8 cellular contexts compared by ENCODE assay signal in the genomic region with DNA sequence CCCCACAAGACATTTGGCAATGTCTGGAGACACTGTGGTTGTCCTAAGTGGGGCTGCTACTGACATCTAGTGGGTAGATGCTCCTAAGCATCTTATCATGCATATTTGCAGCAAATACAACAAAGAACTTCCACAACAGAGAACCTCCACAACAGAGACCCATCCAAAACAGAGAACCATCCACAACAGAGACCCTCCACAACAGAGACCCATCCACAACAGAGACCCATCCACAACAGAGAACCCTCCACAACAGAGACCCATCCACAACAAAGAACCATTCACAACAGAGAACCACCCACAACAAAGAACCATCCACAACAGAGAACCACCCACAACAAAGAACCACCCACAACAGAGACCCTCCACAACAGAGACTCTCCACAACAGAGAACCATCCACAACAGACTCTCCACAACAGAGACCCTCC. TPM values are rescaled to one million over a fixed set of nuclear protein-coding genes. Genes with fewer than 3 reads are reported as not detected.
DNase-seq lines count a peak whose midpoint lies in the region; ATAC-seq, FAIRE-seq and TF ChIP-seq lines count a peak whose summit lies in the region.

No MANE protein-coding gene starts in this region.

- intact Hi-C loops in GM12878 (cut with micrococcal nuclease; ENCODE audit: unreplicated experiment), result loop anchor here (1.0 kb wide), 2 partner anchors 40 to 123 kb away; a partner anchor contains a TSS

- H3K9ac ChIP-seq in OCI-LY3 (ENCODE audit: low read length) (no peak overlapping the region), GM12878 (ENCODE audit: control insufficient read depth, insufficient read depth, low read length) (no peak overlapping the region)

- POLR2A ChIA-PET in GM12878 (lab: Charles Lee), result interaction anchor here (1.2 to 1.7 kb wide), 2 partner anchors 22 to 120 kb away, joined by 3 to 5 read pairs; no protein-coding TSS in a partner anchor

- H3K27me3 ChIP-seq in OCI-LY3 (ENCODE audit: low read depth, low read length), result no peaks in the 10 kb centered on the region
- H3K27me3 ChIP-seq in GM12878 (replicated peaks in 1 of 2; ENCODE audit: control insufficient read depth in 2 of 2, insufficient read depth in 2 of 2, low read length in 1 of 2), result no peaks in the 10 kb centered on the region

- no peak for FAIRE-seq in GM12878 (lab: Jason Lieb, UNC)

- RAD21 ChIA-PET in GM12878 (lab: Charles Lee; ENCODE audit: unreplicated experiment), result interaction anchor here (1.2 kb wide), 1 partner anchor 32 kb away, joined by 4 read pairs; no protein-coding TSS in a partner anchor

- ATAC-seq in GM12878 (peak; percentile 91), HG03045 (IDR thresholded peaks at IDR 0.05; ENCODE audit: unreplicated experiment) (no peak), HG03442 (IDR thresholded peaks at IDR 0.05; ENCODE audit: unreplicated experiment) (no peak)

- H3K27ac ChIP-seq in OCI-LY3 (ENCODE audit: low read length), result no peak overlapping the region
- no peak overlapping the region for H3K27ac ChIP-seq in GM12878 (ENCODE audit: control insufficient read depth, insufficient read depth)

- no TSS peak for BruUV-seq in GM12878 (replicated peaks; lab: Mats Ljungman, UMichigan)

- no peaks in the 10 kb centered on the region for H3K79me2 ChIP-seq in OCI-LY3 (ENCODE audit: low read length)
- H3K79me2 ChIP-seq in GM12878 (ENCODE audit: control insufficient read depth, insufficient read depth, low read length), result no peaks in the 10 kb centered on the region

- TF ChIP-seq POLR2A in GM12878 (IDR thresholded peaks at IDR 0.05; ENCODE audit: low read depth, low read length), result no peak

- TF ChIP-seq EP300 in GM12878 (IDR thresholded peaks at IDR 0.05; ENCODE audit: borderline replicate concordance in 1 of 2, control insufficient read depth in 1 of 2, low read depth in 2 of 2, low read length in 2 of 2), result no peak

- H3K4me2 ChIP-seq in OCI-LY3 (ENCODE audit: low read length) (no peak overlapping the region), GM12878 (ENCODE audit: control insufficient read depth, insufficient read depth) (no peak overlapping the region)

- H3K36me3 ChIP-seq in OCI-LY3 (replicated peaks; ENCODE audit: low read depth, low read length), result peaks cover 3% of the 10 kb centered on the region
- H3K36me3 ChIP-seq in GM12878 (ENCODE audit: control insufficient read depth in 2 of 2, insufficient read depth in 2 of 2, low read length in 1 of 2), result peaks cover 20% of the 10 kb centered on the region in 2 experiments; a peak in 3 of 4 replicates

- H2AFZ ChIP-seq in OCI-LY3 (ENCODE audit: low read depth, low read length) (no peak overlapping the region), GM12878 (ENCODE audit: control insufficient read depth, low read depth, low read length) (no peak overlapping the region)

- H3K4me1 ChIP-seq in OCI-LY3 (ENCODE audit: low read length), result peaks cover 2% of the 10 kb centered on the region; the same call in 1 of the 2 replicates
- no peaks in the 10 kb centered on the region for H3K4me1 ChIP-seq in GM12878 (ENCODE audit: control insufficient read depth, insufficient read depth, low read length)

- SMC1A ChIA-PET in GM12878 (lab: Charles Lee; ENCODE audit: uncharacterized antibody, unreplicated experiment), result interaction anchor here (2.0 to 2.1 kb wide), 2 partner anchors 17 to 41 kb away, joined by 6 to 8 read pairs; a partner anchor contains a TSS

- DNase-seq in stimulated activated CD4-positive, alpha-beta T cell treated with anti-CD3 and anti-CD28 coated beads, Interleukin-4, amount 100 ng/mL, for 24 hours, result peak; percentile 38
- no peak for DNase-seq in stimulated activated CD4-positive, alpha-beta T cell treated with anti-CD3 and anti-CD28 coated beads, Interleukin-2, amount 100 ng/mL, for 48 hours
- DNase-seq in GM12878 (ENCODE audit: low read depth, low spot score) (no peak), left kidney (ENCODE audit: low read depth, low spot score) (peak; percentile 65), NCI-H774 (lab: John Stamatoyannopoulos, UW) (no peak)

- TF ChIP-seq CTCF in OCI-LY3 (IDR thresholded peaks at IDR 0.05; ENCODE audit: low read depth, low read length) (peak; percentile 73), GM12878 (IDR thresholded peaks at IDR 0.05 in 2 of 3, conservative IDR thresholded peaks at IDR 0.05 in 1 of 3; ENCODE audit: control insufficient read depth in 2 of 3, extremely low read depth in 1 of 3, insufficient read depth in 1 of 3, low read depth in 3 of 3, low read length in 3 of 3) (peak; percentile 57 to 71 (median 58); a peak in 5 of 6 replicates)

- H3K9me3 ChIP-seq in OCI-LY3 (ENCODE audit: insufficient read depth, low read length), result no peaks in the 10 kb centered on the region
- H3K9me3 ChIP-seq in GM12878 (replicated peaks; ENCODE audit: control insufficient read depth, insufficient read depth, low read length), result no peaks in the 10 kb centered on the region

- peak; percentile 78 for TF ChIP-seq RAD21 in GM12878 (IDR thresholded peaks at IDR 0.05; ENCODE audit: insufficient read depth, low read depth, low read length)

- in situ Hi-C loops in GM12878 (cut with MboI), result no loop called here

- no peak overlapping the region for H3K4me3 ChIP-seq in OCI-LY3 (ENCODE audit: low read length)
- no peak overlapping the region for H3K4me3 ChIP-seq in GM12878

- H4K20me1 ChIP-seq in OCI-LY3 (ENCODE audit: insufficient read depth, low read length) (no peaks in the 10 kb centered on the region), GM12878 (ENCODE audit: control insufficient read depth, insufficient read depth) (no peaks in the 10 kb centered on the region)

- CTCF ChIA-PET in GM12878 (lab: Yijun Ruan, JAX), result interaction anchor here (0.7 to 6.3 kb wide), 11 partner anchors 15 to 247 kb away, joined by 3 to 45 read pairs (median 4); a partner anchor contains a TSS

RNA-seq across cellular contexts. Expression of a gene that starts 32.8 kb away (rescaled TPM):
- total RNA-seq in GM12878 (2013; cell fraction: nucleolus; rRNA removed), result 19.5 and 22.2 TPM in 2 replicates
- 62.2 and 63.9 TPM in 2 replicates for total RNA-seq in GM12878 (2014; rRNA removed)
- 84.4 and 90.1 TPM in 2 replicates for total RNA-seq in GM12878 (2014; rRNA removed; fragmentation: Illumina TruSeq; extraction: Trizol)
- total RNA-seq in GM12878 (2021), result 93.0 and 98.4 TPM in 2 replicates
- 99.7 TPM for polyA plus RNA-seq in GM12878 (2011; ENCODE audit: low read depth)
- polyA plus RNA-seq in GM12878 (2011; rRNA removed), result 110 and 123 TPM in 2 replicates
- polyA plus RNA-seq in GM12878 (2011; cell fraction: cytosol; rRNA removed), result 64.1 and 80.8 TPM in 2 replicates
- 44.1 and 61.9 TPM in 2 replicates for polyA plus RNA-seq in GM12878 (2011; cell fraction: nucleus; rRNA removed)
- polyA plus RNA-seq in GM12878 (2012), result 75.2 and 105 TPM in 2 replicates
- 89.6 and 105 TPM in 2 replicates for polyA plus RNA-seq in GM12878 (2014; fragmentation: Illumina TruSeq; extraction: Trizol)
- 100 to 1,000 TPM in 1 of 2 experiments, 10 to 100 TPM in 1; 42.3 to 121 TPM for polyA plus RNA-seq in GM12878 (2014; fragmentation: Nextera tagmentation; extraction: Ambion mirVana)
- polyA plus RNA-seq in GM12878 (2014; rRNA removed), result 149 and 150 TPM in 2 replicates
- 100 to 1,000 TPM; 179 to 207 TPM for polyA plus RNA-seq in GM12878 (2016; fragmentation: Nextera tagmentation; extraction: Ambion mirVana)
- polyA minus RNA-seq in GM12878 (2011; rRNA and poly(A)+ RNA removed), result 34.7 and 36.9 TPM in 2 replicates
- 17.0 and 20.1 TPM in 2 replicates for polyA minus RNA-seq in GM12878 (2011; cell fraction: cytosol; rRNA and poly(A)+ RNA removed)
- 10.4 and 23.5 TPM in 2 replicates for polyA minus RNA-seq in GM12878 (2011; cell fraction: nucleus; rRNA and poly(A)+ RNA removed)

RNA-seq across cellular contexts. Expression of a gene that starts 33.0 kb away (rescaled TPM):
- 241 and 243 TPM in 2 replicates for total RNA-seq in GM12878 (2013; cell fraction: nucleolus; rRNA removed)
- total RNA-seq in GM12878 (2014; rRNA removed) (4,617 and 5,922 TPM in 2 replicates), GM12878 (2014; rRNA removed; fragmentation: Illumina TruSeq; extraction: Trizol) (3,907 and 4,081 TPM in 2 replicates), GM12878 (2021) (2,572 and 2,695 TPM in 2 replicates)
- polyA plus RNA-seq in GM12878 (2011; ENCODE audit: low read depth), result 8,256 TPM
- polyA plus RNA-seq in GM12878 (2011; rRNA removed) (1,958 and 3,572 TPM in 2 replicates), GM12878 (2014; fragmentation: Illumina TruSeq; extraction: Trizol) (1,263 and 3,648 TPM in 2 replicates), GM12878 (2014; fragmentation: Nextera tagmentation; extraction: Ambion mirVana) (1,000 to 10,000 TPM; 5,281 to 6,300 TPM), GM12878 (2014; rRNA removed) (5,524 and 8,197 TPM in 2 replicates), GM12878 (2016; fragmentation: Nextera tagmentation; extraction: Ambion mirVana) (1,000 to 10,000 TPM; 2,862 to 2,907 TPM)
- polyA plus RNA-seq in GM12878 (2011; cell fraction: cytosol; rRNA removed), result 3,518 and 4,273 TPM in 2 replicates
- 2,765 and 2,930 TPM in 2 replicates for polyA plus RNA-seq in GM12878 (2011; cell fraction: nucleus; rRNA removed)
- 4,228 and 5,722 TPM in 2 replicates for polyA plus RNA-seq in GM12878 (2012)
- 257 and 484 TPM in 2 replicates for polyA minus RNA-seq in GM12878 (2011; rRNA and poly(A)+ RNA removed)
- 235 and 251 TPM in 2 replicates for polyA minus RNA-seq in GM12878 (2011; cell fraction: cytosol; rRNA and poly(A)+ RNA removed)
- polyA minus RNA-seq in GM12878 (2011; cell fraction: nucleus; rRNA and poly(A)+ RNA removed), result 161 and 224 TPM in 2 replicates

RNA-seq across cellular contexts. Expression of a gene that starts 41.5 kb away (rescaled TPM):
- not detected in 2 replicates for total RNA-seq in GM12878 (2013; cell fraction: nucleolus; rRNA removed)
- total RNA-seq in GM12878 (2014; rRNA removed), result not detected in 2 replicates
- total RNA-seq in GM12878 (2014; rRNA removed; fragmentation: Illumina TruSeq; extraction: Trizol), result not detected in 2 replicates
- not detected in 2 replicates for total RNA-seq in GM12878 (2021)
- not detected for polyA plus RNA-seq in GM12878 (2011; ENCODE audit: low read depth)
- polyA plus RNA-seq in GM12878 (2011; rRNA removed), result not detected in 2 replicates
- polyA plus RNA-seq in GM12878 (2011; cell fraction: cytosol; rRNA removed), result not detected in 2 replicates
- not detected in 2 replicates for polyA plus RNA-seq in GM12878 (2011; cell fraction: nucleus; rRNA removed)
- not detected in 2 replicates for polyA plus RNA-seq in GM12878 (2012)
- polyA plus RNA-seq in GM12878 (2014; fragmentation: Illumina TruSeq; extraction: Trizol), result not detected in 2 replicates
- polyA plus RNA-seq in GM12878 (2014; fragmentation: Nextera tagmentation; extraction: Ambion mirVana), result not detected
- polyA plus RNA-seq in GM12878 (2014; rRNA removed), result not detected in 2 replicates
- polyA plus RNA-seq in GM12878 (2016; fragmentation: Nextera tagmentation; extraction: Ambion mirVana), result not detected
- not detected in 2 replicates for polyA minus RNA-seq in GM12878 (2011; rRNA and poly(A)+ RNA removed)
- not detected in 2 replicates for polyA minus RNA-seq in GM12878 (2011; cell fraction: cytosol; rRNA and poly(A)+ RNA removed)
- not detected in 2 replicates for polyA minus RNA-seq in GM12878 (2011; cell fraction: nucleus; rRNA and poly(A)+ RNA removed)

RNA-seq across cellular contexts. Expression of a gene that starts 46.1 kb away (rescaled TPM):
- 50.3 and 56.8 TPM in 2 replicates for total RNA-seq in GM12878 (2013; cell fraction: nucleolus; rRNA removed)
- total RNA-seq in GM12878 (2014; rRNA removed) (8.5 and 9.8 TPM in 2 replicates), GM12878 (2014; rRNA removed; fragmentation: Illumina TruSeq; extraction: Trizol) (5.4 and 5.6 TPM in 2 replicates), GM12878 (2021) (9.2 and 9.6 TPM in 2 replicates)
- 4.3 TPM for polyA plus RNA-seq in GM12878 (2011; ENCODE audit: low read depth)
- polyA plus RNA-seq in GM12878 (2011; rRNA removed) (14.1 and 18.8 TPM in 2 replicates), GM12878 (2014; fragmentation: Illumina TruSeq; extraction: Trizol) (7.8 and 8.8 TPM in 2 replicates), GM12878 (2014; fragmentation: Nextera tagmentation; extraction: Ambion mirVana) (1 to 10 TPM; 2.9 to 3.0 TPM), GM12878 (2014; rRNA removed) (9.5 and 11.0 TPM in 2 replicates), GM12878 (2016; fragmentation: Nextera tagmentation; extraction: Ambion mirVana) (1 to 10 TPM; 7.8 to 8.4 TPM)
- 11.3 and 15.5 TPM in 2 replicates for polyA plus RNA-seq in GM12878 (2011; cell fraction: cytosol; rRNA removed)
- 67.6 and 70.4 TPM in 2 replicates for polyA plus RNA-seq in GM12878 (2011; cell fraction: nucleus; rRNA removed)
- 5.4 and 9.8 TPM in 2 replicates for polyA plus RNA-seq in GM12878 (2012)
- polyA minus RNA-seq in GM12878 (2011; rRNA and poly(A)+ RNA removed), result 14.3 and 16.7 TPM in 2 replicates
- polyA minus RNA-seq in GM12878 (2011; cell fraction: cytosol; rRNA and poly(A)+ RNA removed), result 5.9 and 8.7 TPM in 2 replicates
- polyA minus RNA-seq in GM12878 (2011; cell fraction: nucleus; rRNA and poly(A)+ RNA removed), result 10.4 and 16.5 TPM in 2 replicates

Comparison
In these comparisons a context has a peak if more than half of its experiments do, and no peak if none do; other contexts are left out.
1. DNase-seq: peak in stimulated activated CD4-positive, alpha-beta T cell treated with anti-CD3 and anti-CD28 coated beads, Interleukin-4, amount 100 ng/mL, for 24 hours (single experiment) and left kidney (single experiment); none in stimulated activated CD4-positive, alpha-beta T cell treated with anti-CD3 and anti-CD28 coated beads, Interleukin-2, amount 100 ng/mL, for 48 hours (0 of 2), GM12878 (single experiment) and NCI-H774 (single experiment).